Comparison of ENCODE assay signal across 16 cellular contexts in the genomic region with DNA sequence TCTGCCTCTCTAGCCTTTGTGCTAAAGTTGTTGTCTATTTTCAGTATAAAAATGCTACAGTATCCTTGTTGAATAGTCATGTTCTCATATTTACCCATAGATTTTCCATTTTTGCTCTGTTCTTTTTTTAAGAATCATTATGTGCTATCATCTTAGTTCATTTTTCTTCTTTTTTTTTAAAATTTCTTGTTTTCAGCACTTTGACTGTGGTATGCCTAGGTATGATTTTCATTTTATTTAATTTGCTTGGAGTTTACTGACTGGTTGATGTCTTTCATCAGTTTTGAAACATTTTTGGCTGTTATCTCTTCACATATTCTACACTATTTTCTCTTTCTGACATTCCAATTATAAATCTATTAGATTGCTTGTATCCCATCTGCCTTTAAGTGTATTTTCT.
"Had no signal": no experiment of that assay in that cellular context is flagged by ENCODE, and none has a peak within 500 bp of the region (broad histone marks: within the 10 kb centered on the region; RNA-seq: fewer than 3 reads in every experiment).

No MANE protein-coding gene starts in this region.

- H3K27ac Mint-ChIP-seq: dendritic cell treated with granulocyte-macrophage colony-stimulating factor and Interleukin-4, amounts not matched to agents 40 ng/mL and 50 ng/mL, for 4 days; mesothelial cell of epicardium had no signal

- DNase-seq: colonic mucosa; cortex of kidney; effector CD8-positive, alpha-beta T cell; foreskin keratinocyte; heart left ventricle; hypothalamus; left cardiac atrium; left lung; left ventricle myocardium superior; lower lobe of right lung; mesenchymal stem cell; mucosa of descending colon; naive B cell had no signal

- H3K9me3 Mint-ChIP-seq: dendritic cell treated with granulocyte-macrophage colony-stimulating factor and Interleukin-4, amounts not matched to agents 40 ng/mL and 50 ng/mL, for 4 days had no signal

- H3K4me3 Mint-ChIP-seq: dendritic cell treated with granulocyte-macrophage colony-stimulating factor and Interleukin-4, amounts not matched to agents 40 ng/mL and 50 ng/mL, for 4 days; mesothelial cell of epicardium; naive B cell had no signal

- H3K27me3 Mint-ChIP-seq: dendritic cell treated with granulocyte-macrophage colony-stimulating factor and Interleukin-4, amounts not matched to agents 40 ng/mL and 50 ng/mL, for 4 days; naive B cell had no signal

- ATAC-seq: foreskin keratinocyte, gastroesophageal sphincter, heart left ventricle, left cardiac atrium, left lung, left ventricle myocardium superior, lower lobe of right lung, mucosa of descending colon had no signal

- H3K4me1 Mint-ChIP-seq: mesothelial cell of epicardium, naive B cell had no signal
